ENCODE assay signal across 16 cellular contexts in genomic region chr4:38873290-38873949, GRCh38. TPM values are rescaled to one million over a fixed set of nuclear protein-coding genes. Genes with fewer than 3 reads are reported as not detected.
DNase-seq lines count a peak whose midpoint lies in the region; ATAC-seq and TF ChIP-seq lines count a peak whose summit lies in the region.
"Had no signal": no experiment of that assay in that cellular context is flagged by ENCODE, and none has a peak within 500 bp of the region (broad histone marks: within the 10 kb centered on the region; RNA-seq: fewer than 3 reads in every experiment).

No MANE protein-coding gene starts in this region.

- TF ChIP-seq CTCF in GM12864 (IDR thresholded peaks at IDR 0.05; ENCODE audit: low read depth, low read length, missing control alignments) (peak; percentile 11), esophagus squamous epithelium (IDR thresholded peaks at IDR 0.05) (no peak)

- peaks cover 9 to 56% (median 33%) of the 10 kb centered on the region in 3 donors for H3K4me1 ChIP-seq in esophagus squamous epithelium
- peaks cover 41% of the 10 kb centered on the region for H3K4me1 ChIP-seq in rectal smooth muscle tissue (ENCODE audit: control insufficient read depth, insufficient read depth, low read length)
- H3K4me1 ChIP-seq: HAP-1 had no signal

- H3K27ac ChIP-seq in esophagus squamous epithelium, result peak overlapping the region; percentile 15 to 98 (median 75)
- peak overlapping the region; percentile 60 for H3K27ac ChIP-seq in rectal smooth muscle tissue (ENCODE audit: low read depth, low read length)
- H3K27ac ChIP-seq: WERI-Rb-1 had no signal

- no peak for TF ChIP-seq POLR2A in esophagus squamous epithelium (IDR thresholded peaks at IDR 0.05)

- H3K9me3 ChIP-seq in esophagus squamous epithelium, result no peaks in the 10 kb centered on the region
- H3K9me3 ChIP-seq: esophagus muscularis mucosa, HAP-1 had no signal

- no peak for DNase-seq in GM12864 (ENCODE audit: low read depth)
- peak; percentile 50 for DNase-seq in NCI-H774 (lab: John Stamatoyannopoulos, UW)
- no peak for DNase-seq in esophagus squamous epithelium (lab: John Stamatoyannopoulos, UW)
- no peak for DNase-seq in NCI-H146 (lab: John Stamatoyannopoulos, UW)
- DNase-seq in Ammon's horn (ENCODE audit: low spot score), result no peak
- DNase-seq in T1000 (lab: John Stamatoyannopoulos, UW), result no peak
- DNase-seq: CD4-positive, CD25-positive, alpha-beta regulatory T cell; islet precursor cell; KG1; NCI-H2171; stimulated activated CD4-positive, alpha-beta T cell treated with anti-CD3 and anti-CD28 coated beads, Interleukin-12 subunit alpha, Interleukin-12 subunit beta, amount 100 ng/mL, for 4 hours; WERI-Rb-1 had no signal

- H3K4me3 ChIP-seq in GM12864 (ENCODE audit: low read depth, low read length), result no peak overlapping the region
- no peak overlapping the region for H3K4me3 ChIP-seq in esophagus squamous epithelium
- H3K4me3 ChIP-seq in rectal smooth muscle tissue (ENCODE audit: low read length), result no peak overlapping the region
- H3K4me3 ChIP-seq: esophagus muscularis mucosa, HAP-1 had no signal

- no peak overlapping the region for H3K9ac ChIP-seq in rectal smooth muscle tissue (ENCODE audit: low read length)

- intact Hi-C loops in esophagus squamous epithelium (cut with DNase I), result no loop called here

- H3K36me3 ChIP-seq in esophagus squamous epithelium (peaks cover 0 to 24% (median 0%) of the 10 kb centered on the region in 3 donors), rectal smooth muscle tissue (ENCODE audit: control insufficient read depth, insufficient read depth, low read length) (peaks cover 3% of the 10 kb centered on the region)
- H3K36me3 ChIP-seq: HAP-1, WERI-Rb-1 had no signal

- 62 to 81% methylated on average over 5 of the region's 5 CpGs for WGBS in esophagus squamous epithelium, 2 donors

- H3K27me3 ChIP-seq in esophagus squamous epithelium (no peaks in the 10 kb centered on the region), rectal smooth muscle tissue (ENCODE audit: control insufficient read depth, insufficient read depth, low read length) (no peaks in the 10 kb centered on the region)
- H3K27me3 ChIP-seq: esophagus muscularis mucosa had no signal

- no peak for ATAC-seq in HG03025 (IDR thresholded peaks at IDR 0.05; ENCODE audit: low FRiP score, unreplicated experiment)

RNA-seq across cellular contexts. Expression of gene FAM114A1, which starts 5.8 kb away (rescaled TPM):
- 10 to 100 TPM; 36.7 to 80.9 (median 69.2) TPM for total RNA-seq in esophagus squamous epithelium
- total RNA-seq: CD4-positive, CD25-positive, alpha-beta regulatory T cell had no signal

RNA-seq across cellular contexts. Expression of gene TLR6, which starts 16.8 kb away (rescaled TPM):
- total RNA-seq in esophagus squamous epithelium, result 1 to 10 TPM; 1.1 to 3.3 (median 2.5) TPM
